ENCODE assay signal across 8 cellular contexts in genomic region chr15:90598053-90598577, GRCh38.
DNase-seq lines count a peak whose midpoint lies in the region; ATAC-seq and TF ChIP-seq lines count a peak whose summit lies in the region.

No MANE protein-coding gene starts in this region.

- H3K9me3 ChIP-seq in colonic mucosa = no peaks in the 10 kb centered on the region
- no peaks in the 10 kb centered on the region for H3K9me3 ChIP-seq in mucosa of stomach (ENCODE audit: control insufficient read depth, low read length)

- no peaks in the 10 kb centered on the region for H3K27me3 ChIP-seq in colonic mucosa
- no peaks in the 10 kb centered on the region for H3K27me3 ChIP-seq in mucosa of stomach (ENCODE audit: control insufficient read depth, insufficient read depth, low read length)

- peak overlapping the region; percentile 68 for H3K27ac ChIP-seq in colonic mucosa

- peak overlapping the region in 1 of 2 donors; percentile 31 for H3K9ac ChIP-seq in colonic mucosa (ENCODE audit: low read depth in 2 of 2, low read length in 2 of 2)
- peak overlapping the region; percentile 32 for H3K9ac ChIP-seq in mucosa of stomach (ENCODE audit: low read length)

- no peaks in the 10 kb centered on the region for H3K36me3 ChIP-seq in colonic mucosa
- no peaks in the 10 kb centered on the region for H3K36me3 ChIP-seq in mucosa of stomach (ENCODE audit: control insufficient read depth, insufficient read depth, low read length)

- H3K4me1 ChIP-seq in colonic mucosa (peaks cover 25% of the 10 kb centered on the region), mucosa of stomach (ENCODE audit: control insufficient read depth, insufficient read depth, low read length) (peaks cover 47% of the 10 kb centered on the region)

- DNase-seq in EL (peak; percentile 22), LHCN-M2 (ENCODE audit: low read depth) (peak; percentile 53), colonic mucosa (peak; percentile 84), NCI-H510A treated with DMSO at 0.1 percent for 48 hours (lab: John Stamatoyannopoulos, UW) (no peak)
- DNase-seq in stimulated activated CD4-positive, alpha-beta T cell treated with anti-CD3 and anti-CD28 coated beads, Interleukin-4, amount 100 ng/mL, for 4 hours = no peak

- ATAC-seq in GM19463 (IDR thresholded peaks at IDR 0.05; ENCODE audit: unreplicated experiment) = peak; percentile 43
- ATAC-seq in GM21717 (IDR thresholded peaks at IDR 0.05; ENCODE audit: unreplicated experiment) = no peak

- no peak overlapping the region for H3K4me3 ChIP-seq in colonic mucosa
- H3K4me3 ChIP-seq in mucosa of stomach (ENCODE audit: low read length) = no peak overlapping the region

- intact Hi-C loops in colonic mucosa (cut with DNase I) = no loop called here

- no peak for TF ChIP-seq CTCF in colonic mucosa (IDR thresholded peaks at IDR 0.05)

Comparison
In these comparisons a context has a peak if more than half of its experiments do, and no peak if none do; other contexts are left out.
1. DNase-seq: peak in EL (single experiment), LHCN-M2 (single experiment) and colonic mucosa (single experiment); none in NCI-H510A treated with DMSO at 0.1 percent for 48 hours (single experiment) and stimulated activated CD4-positive, alpha-beta T cell treated with anti-CD3 and anti-CD28 coated beads, Interleukin-4, amount 100 ng/mL, for 4 hours (0 of 2).